ENCODE assay signal across 1 cellular context in genomic region chr2:26934335-26934724, GRCh38.
TF ChIP-seq lines count a peak whose summit lies in the region.

No MANE protein-coding gene starts in this region.

TF ChIP-seq in K562, 482 proteins besides CTCF, POLR2A, EP300 and RAD21 (continued from another document):
- TF ChIP-seq, protein P1, sequence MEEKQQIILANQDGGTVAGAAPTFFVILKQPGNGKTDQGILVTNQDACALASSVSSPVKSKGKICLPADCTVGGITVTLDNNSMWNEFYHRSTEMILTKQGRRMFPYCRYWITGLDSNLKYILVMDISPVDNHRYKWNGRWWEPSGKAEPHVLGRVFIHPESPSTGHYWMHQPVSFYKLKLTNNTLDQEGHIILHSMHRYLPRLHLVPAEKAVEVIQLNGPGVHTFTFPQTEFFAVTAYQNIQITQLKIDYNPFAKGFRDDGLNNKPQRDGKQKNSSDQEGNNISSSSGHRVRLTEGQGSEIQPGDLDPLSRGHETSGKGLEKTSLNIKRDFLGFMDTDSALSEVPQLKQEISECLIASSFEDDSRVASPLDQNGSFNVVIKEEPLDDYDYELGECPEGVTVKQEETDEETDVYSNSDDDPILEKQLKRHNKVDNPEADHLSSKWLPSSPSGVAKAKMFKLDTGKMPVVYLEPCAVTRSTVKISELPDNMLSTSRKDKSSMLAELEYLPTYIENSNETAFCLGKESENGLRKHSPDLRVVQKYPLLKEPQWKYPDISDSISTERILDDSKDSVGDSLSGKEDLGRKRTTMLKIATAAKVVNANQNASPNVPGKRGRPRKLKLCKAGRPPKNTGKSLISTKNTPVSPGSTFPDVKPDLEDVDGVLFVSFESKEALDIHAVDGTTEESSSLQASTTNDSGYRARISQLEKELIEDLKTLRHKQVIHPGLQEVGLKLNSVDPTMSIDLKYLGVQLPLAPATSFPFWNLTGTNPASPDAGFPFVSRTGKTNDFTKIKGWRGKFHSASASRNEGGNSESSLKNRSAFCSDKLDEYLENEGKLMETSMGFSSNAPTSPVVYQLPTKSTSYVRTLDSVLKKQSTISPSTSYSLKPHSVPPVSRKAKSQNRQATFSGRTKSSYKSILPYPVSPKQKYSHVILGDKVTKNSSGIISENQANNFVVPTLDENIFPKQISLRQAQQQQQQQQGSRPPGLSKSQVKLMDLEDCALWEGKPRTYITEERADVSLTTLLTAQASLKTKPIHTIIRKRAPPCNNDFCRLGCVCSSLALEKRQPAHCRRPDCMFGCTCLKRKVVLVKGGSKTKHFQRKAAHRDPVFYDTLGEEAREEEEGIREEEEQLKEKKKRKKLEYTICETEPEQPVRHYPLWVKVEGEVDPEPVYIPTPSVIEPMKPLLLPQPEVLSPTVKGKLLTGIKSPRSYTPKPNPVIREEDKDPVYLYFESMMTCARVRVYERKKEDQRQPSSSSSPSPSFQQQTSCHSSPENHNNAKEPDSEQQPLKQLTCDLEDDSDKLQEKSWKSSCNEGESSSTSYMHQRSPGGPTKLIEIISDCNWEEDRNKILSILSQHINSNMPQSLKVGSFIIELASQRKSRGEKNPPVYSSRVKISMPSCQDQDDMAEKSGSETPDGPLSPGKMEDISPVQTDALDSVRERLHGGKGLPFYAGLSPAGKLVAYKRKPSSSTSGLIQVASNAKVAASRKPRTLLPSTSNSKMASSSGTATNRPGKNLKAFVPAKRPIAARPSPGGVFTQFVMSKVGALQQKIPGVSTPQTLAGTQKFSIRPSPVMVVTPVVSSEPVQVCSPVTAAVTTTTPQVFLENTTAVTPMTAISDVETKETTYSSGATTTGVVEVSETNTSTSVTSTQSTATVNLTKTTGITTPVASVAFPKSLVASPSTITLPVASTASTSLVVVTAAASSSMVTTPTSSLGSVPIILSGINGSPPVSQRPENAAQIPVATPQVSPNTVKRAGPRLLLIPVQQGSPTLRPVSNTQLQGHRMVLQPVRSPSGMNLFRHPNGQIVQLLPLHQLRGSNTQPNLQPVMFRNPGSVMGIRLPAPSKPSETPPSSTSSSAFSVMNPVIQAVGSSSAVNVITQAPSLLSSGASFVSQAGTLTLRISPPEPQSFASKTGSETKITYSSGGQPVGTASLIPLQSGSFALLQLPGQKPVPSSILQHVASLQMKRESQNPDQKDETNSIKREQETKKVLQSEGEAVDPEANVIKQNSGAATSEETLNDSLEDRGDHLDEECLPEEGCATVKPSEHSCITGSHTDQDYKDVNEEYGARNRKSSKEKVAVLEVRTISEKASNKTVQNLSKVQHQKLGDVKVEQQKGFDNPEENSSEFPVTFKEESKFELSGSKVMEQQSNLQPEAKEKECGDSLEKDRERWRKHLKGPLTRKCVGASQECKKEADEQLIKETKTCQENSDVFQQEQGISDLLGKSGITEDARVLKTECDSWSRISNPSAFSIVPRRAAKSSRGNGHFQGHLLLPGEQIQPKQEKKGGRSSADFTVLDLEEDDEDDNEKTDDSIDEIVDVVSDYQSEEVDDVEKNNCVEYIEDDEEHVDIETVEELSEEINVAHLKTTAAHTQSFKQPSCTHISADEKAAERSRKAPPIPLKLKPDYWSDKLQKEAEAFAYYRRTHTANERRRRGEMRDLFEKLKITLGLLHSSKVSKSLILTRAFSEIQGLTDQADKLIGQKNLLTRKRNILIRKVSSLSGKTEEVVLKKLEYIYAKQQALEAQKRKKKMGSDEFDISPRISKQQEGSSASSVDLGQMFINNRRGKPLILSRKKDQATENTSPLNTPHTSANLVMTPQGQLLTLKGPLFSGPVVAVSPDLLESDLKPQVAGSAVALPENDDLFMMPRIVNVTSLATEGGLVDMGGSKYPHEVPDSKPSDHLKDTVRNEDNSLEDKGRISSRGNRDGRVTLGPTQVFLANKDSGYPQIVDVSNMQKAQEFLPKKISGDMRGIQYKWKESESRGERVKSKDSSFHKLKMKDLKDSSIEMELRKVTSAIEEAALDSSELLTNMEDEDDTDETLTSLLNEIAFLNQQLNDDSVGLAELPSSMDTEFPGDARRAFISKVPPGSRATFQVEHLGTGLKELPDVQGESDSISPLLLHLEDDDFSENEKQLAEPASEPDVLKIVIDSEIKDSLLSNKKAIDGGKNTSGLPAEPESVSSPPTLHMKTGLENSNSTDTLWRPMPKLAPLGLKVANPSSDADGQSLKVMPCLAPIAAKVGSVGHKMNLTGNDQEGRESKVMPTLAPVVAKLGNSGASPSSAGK (IDR thresholded peaks at IDR 0.05): no peak
TF ChIP-seq in K562: peak in this region for 0.
